Comparison of ENCODE assay signal across 22 cellular contexts in genomic region chr9:114196924-114197570, GRCh38. TPM values are rescaled to one million over a fixed set of nuclear protein-coding genes. Genes with fewer than 3 reads are reported as not detected.
DNase-seq lines count a peak whose midpoint lies in the region; ATAC-seq, FAIRE-seq and TF ChIP-seq lines count a peak whose summit lies in the region.
"Had no signal": no experiment of that assay in that cellular context is flagged by ENCODE, and none has a peak within 500 bp of the region (broad histone marks: within the 10 kb centered on the region; RNA-seq: fewer than 3 reads in every experiment).

No MANE protein-coding gene starts in this region.

- TF ChIP-seq CTCF in A673 (conservative IDR thresholded peaks at IDR 0.05; ENCODE audit: low read depth, low read length) (no peak), astrocyte (IDR thresholded peaks at IDR 0.05; ENCODE audit: insufficient read depth, low read depth, low read length) (no peak), nephron progenitor cell (IDR thresholded peaks at IDR 0.05) (no peak)

- H2AFZ ChIP-seq in astrocyte (ENCODE audit: low read depth, low read length) = no peak overlapping the region
- H2AFZ ChIP-seq: GM23338 had no signal

- in situ Hi-C loops in KBM-7 (cut with MboI; ENCODE audit: low pct_unique_long_range_greater_than_20kb, low sequenced_read_pairs) = no loop called here

- H3K36me3 Mint-ChIP-seq in astrocyte (ENCODE audit: low read depth, unreplicated experiment) (peaks cover 45% of the 10 kb centered on the region), nephron progenitor cell (ENCODE audit: low read depth) (peaks cover 4% of the 10 kb centered on the region)
- H3K36me3 Mint-ChIP-seq: CD14-positive monocyte had no signal

- H3K4me3 ChIP-seq in A673 (ENCODE audit: low read depth, low read length, poor library complexity, severe bottlenecking) (no peak overlapping the region), astrocyte (ENCODE audit: insufficient read depth, low read depth, low read length) (no peak overlapping the region)
- H3K4me3 ChIP-seq: A549, GM23338 had no signal

- H3K9me3 ChIP-seq in A673 (ENCODE audit: low read depth, low read length, poor library complexity, severe bottlenecking) (no peaks in the 10 kb centered on the region), astrocyte (ENCODE audit: insufficient read depth, low read depth, low read length) (no peaks in the 10 kb centered on the region)
- H3K9me3 ChIP-seq: A549 had no signal

- H3K4me3 Mint-ChIP-seq in astrocyte (ENCODE audit: unreplicated experiment) (no peak overlapping the region), nephron progenitor cell (no peak overlapping the region)
- H3K4me3 Mint-ChIP-seq: CD14-positive monocyte, GM23338, HFFc6 had no signal

- H3K27ac ChIP-seq in A673 (ENCODE audit: low read depth, low read length, poor library complexity, severe bottlenecking) (peak overlapping the region; percentile 57), astrocyte (ENCODE audit: low read depth, low read length) (no peak overlapping the region)
- H3K27ac ChIP-seq: A549, KMS-11 had no signal

- FAIRE-seq in astrocyte (lab: Jason Lieb, UNC) = no peak
- FAIRE-seq: A549 had no signal

- no TSS peak for BruUV-seq in A673 (replicated peaks; lab: Mats Ljungman, UMichigan)

- no peak for ATAC-seq in HG02973 (IDR thresholded peaks at IDR 0.05; ENCODE audit: unreplicated experiment)
- no peak for ATAC-seq in GM18517 (IDR thresholded peaks at IDR 0.05; ENCODE audit: unreplicated experiment)
- ATAC-seq: A549, GM23338 had no signal

- no peak overlapping the region for H3K4me2 ChIP-seq in astrocyte (ENCODE audit: low read length)
- H3K4me2 ChIP-seq: A549, GM23338, KMS-11 had no signal

- H3K27me3 Mint-ChIP-seq in astrocyte (ENCODE audit: low read depth, unreplicated experiment) = no peaks in the 10 kb centered on the region
- no peaks in the 10 kb centered on the region for H3K27me3 Mint-ChIP-seq in nephron progenitor cell (ENCODE audit: low read depth, poor library complexity)

- H3K9ac ChIP-seq in astrocyte (ENCODE audit: low read length) = no peak overlapping the region
- H3K9ac ChIP-seq: KMS-11 had no signal

- POLR2A ChIA-PET in A673 (lab: Charles Lee; ENCODE audit: low non-redundant PET) (no interaction called here), HEK293T (lab: Yijun Ruan, JAX) (no interaction called here)

- H3K79me2 ChIP-seq in astrocyte (ENCODE audit: insufficient read depth, low read length) = no peaks in the 10 kb centered on the region

- DNase-seq in A673 (ENCODE audit: low spot score) = peak; percentile 48
- DNase-seq in KBM-7 = peak; percentile 60
- no peak for DNase-seq in astrocyte (ENCODE audit: low read depth)
- DNase-seq in nephron progenitor cell = no peak
- DNase-seq in HEK293T (ENCODE audit: extremely low spot score) = no peak
- no peak for DNase-seq in OCI-M1 (lab: John Stamatoyannopoulos, UW)
- DNase-seq: COR-L47, DMS79, HFFc6, NCI-H1048, NCI-H146, NCI-H2081 treated with DMSO at 0.1 percent for 48 hours, NCI-H2227 treated with DMSO at 0.1 percent for 48 hours, NCI-H526, RPMI8226, SIG-M5 had no signal

- peaks cover 16% of the 10 kb centered on the region for H3K4me1 ChIP-seq in A673 (ENCODE audit: insufficient read depth, low read length, poor library complexity, severe bottlenecking)
- H3K4me1 ChIP-seq in astrocyte (ENCODE audit: insufficient read depth, low read length) = peaks cover 13% of the 10 kb centered on the region
- H3K4me1 ChIP-seq: A549 had no signal

- H3K27me3 ChIP-seq in A673 (replicated peaks; ENCODE audit: insufficient read depth, low read depth, low read length, poor library complexity) (no peaks in the 10 kb centered on the region), astrocyte (ENCODE audit: insufficient read depth, low read length) (no peaks in the 10 kb centered on the region)

- peak overlapping the region; percentile 66 for H3K27ac Mint-ChIP-seq in astrocyte (ENCODE audit: unreplicated experiment)
- H3K27ac Mint-ChIP-seq in nephron progenitor cell = peak overlapping the region; percentile 49
- H3K27ac Mint-ChIP-seq: CD14-positive monocyte, GM23338, HFFc6 had no signal

- H3K36me3 ChIP-seq in A673 (ENCODE audit: insufficient read depth, low read length, poor library complexity, severe bottlenecking) (no peaks in the 10 kb centered on the region), astrocyte (ENCODE audit: insufficient read depth, low read length) (peaks cover 2% of the 10 kb centered on the region)

- intact Hi-C loops in A673 (cut with micrococcal nuclease; ENCODE audit: unreplicated experiment) = no loop called here

- peaks cover 15% of the 10 kb centered on the region for H4K20me1 ChIP-seq in astrocyte (ENCODE audit: insufficient read depth, low read length)

- H3K9me3 Mint-ChIP-seq in astrocyte (ENCODE audit: unreplicated experiment) = no peaks in the 10 kb centered on the region
- H3K9me3 Mint-ChIP-seq in nephron progenitor cell = no peaks in the 10 kb centered on the region
- H3K9me3 Mint-ChIP-seq: GM23338, HFFc6 had no signal

- H3K4me1 Mint-ChIP-seq in astrocyte (ENCODE audit: low read depth, unreplicated experiment) (peaks cover 23% of the 10 kb centered on the region), nephron progenitor cell (peaks cover 25% of the 10 kb centered on the region)

- CTCF ChIA-PET in A673 (lab: Charles Lee) (no interaction called here), HEK293T (lab: Yijun Ruan, JAX) (interaction anchor here (1.7 kb wide), 1 partner anchor 94 kb away, joined by 5 read pairs; no protein-coding TSS in a partner anchor)

TF ChIP-seq in HEK293T, 16 proteins besides CTCF, POLR2A, EP300 and RAD21:
- no peak for TF ChIP-seq PKNOX1 (IDR thresholded peaks at IDR 0.05)

RNA-seq across cellular contexts. Expression of gene COL27A1, which starts 41.7 kb away (rescaled TPM):
- total RNA-seq in A673 (2021) = 37.0 and 37.6 TPM in 2 replicates
- 27.6 and 31.2 TPM in 2 replicates for total RNA-seq in astrocyte

Comparison
In these comparisons a context has a peak if more than half of its experiments do, and no peak if none do; other contexts are left out.
1. DNase-seq: peak in A673 (single experiment) and KBM-7 (single experiment); none in astrocyte (single experiment), nephron progenitor cell (single experiment), HEK293T (single experiment) and OCI-M1 (single experiment).